ENCODE assay signal across 14 cellular contexts in genomic region chr22:46082633-46083032, GRCh38.
DNase-seq lines count a peak whose midpoint lies in the region; ATAC-seq and TF ChIP-seq lines count a peak whose summit lies in the region.
"Had no signal": no experiment of that assay in that cellular context is flagged by ENCODE, and none has a peak within 500 bp of the region (broad histone marks: within the 10 kb centered on the region; RNA-seq: fewer than 3 reads in every experiment).

No MANE protein-coding gene starts in this region.

- TF ChIP-seq CTCF in PC-3 (conservative IDR thresholded peaks at IDR 0.05; ENCODE audit: low read depth, low read length), result no peak
- no peak for TF ChIP-seq CTCF in esophagus squamous epithelium (IDR thresholded peaks at IDR 0.05)
- no peak for TF ChIP-seq CTCF in sigmoid colon (IDR thresholded peaks at IDR 0.05)
- TF ChIP-seq CTCF in mucosa of descending colon (IDR thresholded peaks at IDR 0.05), result no peak

- H3K9me2 ChIP-seq in PC-3 (replicated peaks; ENCODE audit: low read length), result no peaks in the 10 kb centered on the region

- intact Hi-C loops in PC-3 (cut with micrococcal nuclease), result no loop called here
- intact Hi-C loops in esophagus squamous epithelium (cut with DNase I), result no loop called here
- intact Hi-C loops in sigmoid colon (cut with DNase I), result no loop called here
- intact Hi-C loops in mucosa of descending colon (cut with DNase I, micrococcal nuclease), result no loop called here

- peaks cover 8% of the 10 kb centered on the region for H3F3A ChIP-seq in PC-3 (ENCODE audit: low read length, unreplicated experiment)

- peak overlapping the region; percentile 100 for H3K4me2 ChIP-seq in PC-3 (ENCODE audit: low read length)
- H3K4me2 ChIP-seq: BLaER1 had no signal

- H3K9me3 ChIP-seq in PC-3 (ENCODE audit: low read length) (no peaks in the 10 kb centered on the region), esophagus squamous epithelium (no peaks in the 10 kb centered on the region), sigmoid colon (no peaks in the 10 kb centered on the region), mucosa of descending colon (no peaks in the 10 kb centered on the region)
- H3K9me3 ChIP-seq: BLaER1 had no signal

- TF ChIP-seq POLR2A in esophagus squamous epithelium (IDR thresholded peaks at IDR 0.05), result no peak
- TF ChIP-seq POLR2A in sigmoid colon (IDR thresholded peaks at IDR 0.05), result no peak

- H3K36me3 ChIP-seq in ACC112 (ENCODE audit: insufficient read depth, low read length) (peaks cover 7% of the 10 kb centered on the region; the same call in 1 of the 2 replicates), PC-3 (ENCODE audit: low read depth, low read length) (peaks cover 28% of the 10 kb centered on the region), esophagus squamous epithelium (peaks cover 0 to 28% (median 0%) of the 10 kb centered on the region in 3 donors), sigmoid colon (peaks cover 0 to 6% (median 0%) of the 10 kb centered on the region in 4 donors), mucosa of descending colon (ENCODE audit: low read depth) (no peaks in the 10 kb centered on the region)
- H3K36me3 ChIP-seq: WERI-Rb-1 had no signal

- ATAC-seq in PC-3 (no peak), mucosa of descending colon (no peak)

- peak overlapping the region; percentile 99 for H3K9ac ChIP-seq in PC-3 (ENCODE audit: low read length)
- H3K9ac ChIP-seq: BLaER1, parathyroid adenoma had no signal

- no peaks in the 10 kb centered on the region for H3K27me3 ChIP-seq in ACC112 (ENCODE audit: insufficient read depth, low read length)
- no peaks in the 10 kb centered on the region for H3K27me3 ChIP-seq in PC-3 (ENCODE audit: low read length)
- no peaks in the 10 kb centered on the region for H3K27me3 ChIP-seq in esophagus squamous epithelium
- H3K27me3 ChIP-seq in sigmoid colon, result no peaks in the 10 kb centered on the region

- CTCF ChIA-PET in PC-3 (lab: Charles Lee), result no interaction called here

- no peak for TF ChIP-seq EP300 in sigmoid colon (IDR thresholded peaks at IDR 0.05)

- no peak for DNase-seq in PC-3
- no peak for DNase-seq in esophagus squamous epithelium (lab: John Stamatoyannopoulos, UW)
- peak; percentile 29 for DNase-seq in sigmoid colon
- DNase-seq in activated CD8-positive, alpha-beta memory T cell treated with anti-CD3 and anti-CD28 coated beads for 24 hours, result no peak
- no peak for DNase-seq in central memory CD4-positive, alpha-beta T cell
- DNase-seq in SW480 (ENCODE audit: low spot score), result no peak
- no peak for DNase-seq in mucosa of descending colon
- DNase-seq: activated T-cell treated with anti-CD3 and anti-CD28 coated beads, Interleukin-2, amount 50 U/mL, for 24 hours; NCI-H510A treated with DMSO at 0.1 percent for 48 hours; SIG-M5; WERI-Rb-1 had no signal

- no peaks in the 10 kb centered on the region for H4K20me1 ChIP-seq in PC-3 (ENCODE audit: low read length)

- H3K27ac ChIP-seq in ACC112 (ENCODE audit: low read depth, low read length), result peak overlapping the region; percentile 92
- H3K27ac ChIP-seq in PC-3 (ENCODE audit: low read length), result peak overlapping the region; percentile 99
- H3K27ac ChIP-seq in esophagus squamous epithelium, result peak overlapping the region; percentile 92 to 100 (median 100)
- peak overlapping the region; percentile 96 to 99 (median 98) for H3K27ac ChIP-seq in sigmoid colon
- H3K27ac ChIP-seq: BLaER1, parathyroid adenoma, WERI-Rb-1 had no signal

- POLR2A ChIA-PET in PC-3 (lab: Charles Lee; ENCODE audit: unreplicated experiment), result no interaction called here

- 17 to 32% methylated on average over 8 of the region's 8 CpGs for WGBS in esophagus squamous epithelium, 2 donors
- WGBS in sigmoid colon, 2 donors, result 78 to 82% methylated on average over 8 of the region's 8 CpGs

- no TSS peak for BruUV-seq in PC-3 (replicated peaks; lab: Mats Ljungman, UMichigan)

- peak overlapping the region; percentile 96 for H3K4me3 ChIP-seq in ACC112 (ENCODE audit: low read depth, low read length)
- peak overlapping the region; percentile 94 for H3K4me3 ChIP-seq in PC-3 (ENCODE audit: low read length)
- peak overlapping the region in 3 of 4 donors; percentile 73 to 96 (median 88) for H3K4me3 ChIP-seq in esophagus squamous epithelium
- H3K4me3 ChIP-seq in sigmoid colon, result no peak overlapping the region
- no peak overlapping the region for H3K4me3 ChIP-seq in mucosa of descending colon
- H3K4me3 ChIP-seq: BLaER1 had no signal

- H2AFZ ChIP-seq in ACC112 (ENCODE audit: low read length, unreplicated experiment) (no peak overlapping the region), PC-3 (ENCODE audit: low read length) (no peak overlapping the region)
- H2AFZ ChIP-seq: parathyroid adenoma had no signal

- peaks cover 54% of the 10 kb centered on the region for H3K4me1 ChIP-seq in ACC112 (ENCODE audit: control insufficient read depth, insufficient read depth, low read length, unreplicated experiment)
- H3K4me1 ChIP-seq in PC-3 (ENCODE audit: insufficient read depth, low read length), result peaks cover 73% of the 10 kb centered on the region
- H3K4me1 ChIP-seq in esophagus squamous epithelium, result peaks cover 75 to 100% (median 83%) of the 10 kb centered on the region in 3 donors
- peaks cover 0 to 100% (median 98%) of the 10 kb centered on the region in 4 donors for H3K4me1 ChIP-seq in sigmoid colon
- peaks cover 54% of the 10 kb centered on the region for H3K4me1 ChIP-seq in mucosa of descending colon (ENCODE audit: low read depth)
- H3K4me1 ChIP-seq: parathyroid adenoma had no signal

- peaks cover 96% of the 10 kb centered on the region for H3K79me2 ChIP-seq in ACC112 (ENCODE audit: control insufficient read depth, insufficient read depth, low read length, unreplicated experiment)
- H3K79me2 ChIP-seq in PC-3 (ENCODE audit: low read length), result peaks cover 100% of the 10 kb centered on the region

Comparison
In these comparisons a context has a peak if more than half of its experiments do, and no peak if none do; other contexts are left out.
1. H3K4me3 ChIP-seq: peak in ACC112 (single experiment), PC-3 (single experiment) and esophagus squamous epithelium (3 of 4); none in sigmoid colon (0 of 4) and mucosa of descending colon (single experiment).
2. Peak in every context shown above with its lines, with median percentiles within 50 percentile points of each other: H3K27ac ChIP-seq.